In the genomic region with DNA sequence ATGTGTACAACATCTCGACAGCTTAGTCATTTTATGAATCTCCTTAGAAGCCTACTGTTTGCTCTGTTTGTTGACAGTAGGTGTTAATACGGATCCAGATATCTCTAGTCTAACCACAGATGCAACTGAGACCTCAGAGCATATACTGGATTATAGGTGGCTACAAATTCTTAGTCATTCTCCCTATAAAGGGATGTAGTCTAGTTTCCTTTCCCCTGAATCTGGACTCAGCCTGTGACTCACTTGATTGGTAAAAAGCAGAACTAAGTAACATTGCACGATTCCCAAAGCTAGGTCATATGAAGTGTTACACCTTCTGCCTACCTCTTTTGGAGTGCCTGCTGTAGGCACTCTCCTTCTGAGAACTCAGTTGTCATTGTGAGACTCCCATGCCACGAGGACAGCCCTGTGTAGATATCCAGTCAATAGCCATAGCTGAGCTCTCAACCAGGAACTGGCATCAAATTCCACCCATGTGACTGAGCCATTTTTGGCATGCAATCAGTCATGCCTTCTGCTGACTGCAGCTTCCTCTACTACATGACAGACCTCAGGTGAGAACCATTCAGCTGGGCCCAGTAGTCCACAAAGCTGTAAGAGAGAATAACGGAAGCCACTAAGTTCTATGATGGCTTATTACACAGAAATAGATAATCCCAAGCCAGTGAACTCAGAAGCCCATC, we compare ENCODE assay signal across 22 cellular contexts.
DNase-seq lines count a peak whose midpoint lies in the region; ATAC-seq, FAIRE-seq and TF ChIP-seq lines count a peak whose summit lies in the region.
"Had no signal": no experiment of that assay in that cellular context is flagged by ENCODE, and none has a peak within 500 bp of the region (broad histone marks: within the 10 kb centered on the region; RNA-seq: fewer than 3 reads in every experiment).

No MANE protein-coding gene starts in this region.

- DNase-seq in D721Med (ENCODE audit: insufficient read length, low spot score) (no peak), RPMI8226 (peak; percentile 73), iris pigment epithelial cell (ENCODE audit: low read depth) (peak; percentile 51), GM13977 (ENCODE audit: low spot score) (no peak), chondrocyte (ENCODE audit: low spot score) (no peak)
- DNase-seq: activated CD4-positive, alpha-beta memory T cell treated with anti-CD3 and anti-CD28 coated beads for 36 hours; activated naive CD8-positive, alpha-beta T cell treated with anti-CD3 and anti-CD28 coated beads, Interleukin-2, amount 10 ng/mL, durations not matched to agents 7 days and 5 days; activated T-cell treated with anti-CD3 and anti-CD28 coated beads, Interleukin-2, amount 50 U/mL, for 48 hours; caudate nucleus; effector memory CD4-positive, alpha-beta T cell; hypothalamus; NCI-H345; PC-9; sigmoid colon; stimulated activated CD4-positive, alpha-beta T cell treated with anti-CD3 and anti-CD28 coated beads, Interleukin-2, amount 100 ng/mL, for 24 hours; SW 1271; WERI-Rb-1 had no signal

- no peaks in the 10 kb centered on the region for H3K36me3 Mint-ChIP-seq in chondrocyte (ENCODE audit: low read depth)
- H3K36me3 Mint-ChIP-seq: activated CD4-positive, alpha-beta memory T cell treated with anti-CD3 and anti-CD28 coated beads for 36 hours; activated naive CD8-positive, alpha-beta T cell treated with anti-CD3 and anti-CD28 coated beads, Interleukin-2, amount 10 ng/mL, durations not matched to agents 7 days and 5 days had no signal

- no peak for TF ChIP-seq RAD21 in Ishikawa (IDR thresholded peaks at IDR 0.05; ENCODE audit: low read depth)

- in situ Hi-C loops in GM13977 (cut with MboI; ENCODE audit: low pct_unique_long_range_greater_than_20kb, low sequenced_read_pairs, unreplicated experiment): no loop called here

- H3K27ac Mint-ChIP-seq in chondrocyte (ENCODE audit: unreplicated experiment): no peak overlapping the region
- H3K27ac Mint-ChIP-seq: activated CD4-positive, alpha-beta memory T cell treated with anti-CD3 and anti-CD28 coated beads for 36 hours; activated naive CD8-positive, alpha-beta T cell treated with anti-CD3 and anti-CD28 coated beads, Interleukin-2, amount 10 ng/mL, durations not matched to agents 7 days and 5 days had no signal

- H3K4me1 Mint-ChIP-seq in chondrocyte (ENCODE audit: low read depth): no peaks in the 10 kb centered on the region
- H3K4me1 Mint-ChIP-seq: activated naive CD8-positive, alpha-beta T cell treated with anti-CD3 and anti-CD28 coated beads, Interleukin-2, amount 10 ng/mL, durations not matched to agents 7 days and 5 days had no signal

- TF ChIP-seq CTCF in D721Med (IDR thresholded peaks at IDR 0.05; ENCODE audit: insufficient read depth, missing control alignments) (no peak), GM13977 (IDR thresholded peaks at IDR 0.05; ENCODE audit: extremely low read depth, insufficient read depth, missing control alignments) (no peak), chondrocyte (IDR thresholded peaks at IDR 0.05) (no peak)

- no peak overlapping the region for H3K4me3 Mint-ChIP-seq in chondrocyte (ENCODE audit: unreplicated experiment)
- H3K4me3 Mint-ChIP-seq: activated CD4-positive, alpha-beta memory T cell treated with anti-CD3 and anti-CD28 coated beads for 36 hours; activated naive CD8-positive, alpha-beta T cell treated with anti-CD3 and anti-CD28 coated beads, Interleukin-2, amount 10 ng/mL, durations not matched to agents 7 days and 5 days had no signal

- TF ChIP-seq EP300 in Ishikawa (IDR thresholded peaks at IDR 0.05; ENCODE audit: borderline replicate concordance): no peak

- H3K27me3 Mint-ChIP-seq in chondrocyte (ENCODE audit: low read depth): no peaks in the 10 kb centered on the region
- H3K27me3 Mint-ChIP-seq: activated CD4-positive, alpha-beta memory T cell treated with anti-CD3 and anti-CD28 coated beads for 36 hours; activated naive CD8-positive, alpha-beta T cell treated with anti-CD3 and anti-CD28 coated beads, Interleukin-2, amount 10 ng/mL, durations not matched to agents 7 days and 5 days had no signal

- ATAC-seq in HG02571 (IDR thresholded peaks at IDR 0.05; ENCODE audit: unreplicated experiment) (no peak), GM19328 (IDR thresholded peaks at IDR 0.05; ENCODE audit: unreplicated experiment) (no peak)
- ATAC-seq: left lobe of liver had no signal

- peak; percentile 6 for FAIRE-seq in D721Med (lab: Jason Lieb, UNC)
- FAIRE-seq: GM18507 had no signal

- peaks cover 3% of the 10 kb centered on the region for H3K9me3 Mint-ChIP-seq in chondrocyte (ENCODE audit: low read depth)
- H3K9me3 Mint-ChIP-seq: activated naive CD8-positive, alpha-beta T cell treated with anti-CD3 and anti-CD28 coated beads, Interleukin-2, amount 10 ng/mL, durations not matched to agents 7 days and 5 days had no signal

TF ChIP-seq in Ishikawa, 13 proteins besides CTCF, POLR2A, EP300 and RAD21:
- 0 out of 2 replicates have a peak, but pooled peaks have one; percentile 21 for TF ChIP-seq USF1 (IDR thresholded peaks at IDR 0.05)
- TF ChIP-seq EGR1 (IDR thresholded peaks at IDR 0.05): no peak

Comparison
In these comparisons a context has a peak if more than half of its experiments do, and no peak if none do; other contexts are left out.
1. DNase-seq: peak in RPMI8226 (single experiment) and iris pigment epithelial cell (single experiment); none in D721Med (single experiment), GM13977 (single experiment) and chondrocyte (single experiment).